In genomic region chr19:39411832-39412099, GRCh38 we compare ENCODE assay signal across 8 cellular contexts. TPM values are rescaled to one million over a fixed set of nuclear protein-coding genes. Genes with fewer than 3 reads are reported as not detected.
DNase-seq lines count a peak whose midpoint lies in the region; ATAC-seq and TF ChIP-seq lines count a peak whose summit lies in the region.

No MANE protein-coding gene starts in this region.

- CTCF ChIA-PET in AG04450 (lab: Charles Lee) = interaction anchor here (0.6 to 2.2 kb wide), 14 partner anchors 8 to 125 kb away, joined by 3 to 67 read pairs (median 3); partner anchors contain the start of genes MED29, PAF1 and RPS16

- POLR2A ChIA-PET in AG04450 (lab: Yijun Ruan, JAX) = interaction anchor here (1.0 to 2.3 kb wide), 8 partner anchors 8 to 70 kb away, joined by 3 to 27 read pairs (median 7); partner anchors contain the start of genes MED29, PAF1, RPS16 and SAMD4B

- ATAC-seq in GM19023 (IDR thresholded peaks at IDR 0.05; ENCODE audit: unreplicated experiment) = peak; percentile 22
- ATAC-seq in HG03280 (IDR thresholded peaks at IDR 0.05; ENCODE audit: unreplicated experiment) = peak; percentile 22

- H3K27me3 ChIP-seq in AG04450 (ENCODE audit: control insufficient read depth, insufficient read depth, low read length) = no peaks in the 10 kb centered on the region

- peak; percentile 96 for TF ChIP-seq CTCF in AG04450 (IDR thresholded peaks at IDR 0.05; ENCODE audit: low read depth, low read length)

- peaks cover 8% of the 10 kb centered on the region; the same call in 1 of the 2 replicates for H3K9me3 ChIP-seq in AG04450 (ENCODE audit: control insufficient read depth, insufficient read depth, low read length)

- DNase-seq in AG04450 (ENCODE audit: low read depth, low spot score) = peak; percentile 86
- peak; percentile 96 for DNase-seq in NCI-H345 (lab: John Stamatoyannopoulos, UW)
- DNase-seq in activated CD4-positive, CD25-positive, alpha-beta regulatory T cell treated with anti-CD3 and anti-CD28 coated beads, Interleukin-2, amount 50 U/mL, for 16 hours (ENCODE audit: low read depth, low spot score) = peak; percentile 85
- DNase-seq in central memory CD4-positive, alpha-beta T cell = peak; percentile 92
- DNase-seq in kidney glomerular epithelial cell (lab: John Stamatoyannopoulos, UW) = peak; percentile 94
- peak; percentile 82 to 88 for DNase-seq in stimulated activated CD4-positive, alpha-beta T cell treated with anti-CD3 and anti-CD28 coated beads, Interleukin-15, amount 100 ng/mL, for 48 hours (ENCODE audit: low read depth in 2 of 2)

- H3K4me3 ChIP-seq in AG04450 (ENCODE audit: low read depth, low read length) = peak overlapping the region; percentile 46

- peak overlapping the region; percentile 47 for H3K27ac ChIP-seq in AG04450 (ENCODE audit: low read depth, low read length)

RNA-seq across cellular contexts. Expression of gene PLEKHG2, which starts 0.7 kb away (rescaled TPM):
- polyA plus RNA-seq in AG04450 (2011; rRNA removed) = 12.3 and 19.1 TPM in 2 replicates
- polyA minus RNA-seq in AG04450 (2011; rRNA and poly(A)+ RNA removed) = 27.4 and 38.3 TPM in 2 replicates

RNA-seq across cellular contexts. Expression of gene ZFP36, which starts 5.1 kb away (rescaled TPM):
- 4.1 and 8.3 TPM in 2 replicates for polyA plus RNA-seq in AG04450 (2011; rRNA removed)
- 4.6 and 6.4 TPM in 2 replicates for polyA minus RNA-seq in AG04450 (2011; rRNA and poly(A)+ RNA removed)

RNA-seq across cellular contexts. Expression of gene MED29, which starts 20.6 kb away (rescaled TPM):
- polyA plus RNA-seq in AG04450 (2011; rRNA removed) = 28.0 and 29.9 TPM in 2 replicates
- polyA minus RNA-seq in AG04450 (2011; rRNA and poly(A)+ RNA removed) = 22.2 and 26.5 TPM in 2 replicates

RNA-seq across cellular contexts. Expression of gene PAF1, which starts 20.9 kb away (rescaled TPM):
- 51.9 and 60.5 TPM in 2 replicates for polyA plus RNA-seq in AG04450 (2011; rRNA removed)
- 46.7 and 51.6 TPM in 2 replicates for polyA minus RNA-seq in AG04450 (2011; rRNA and poly(A)+ RNA removed)

RNA-seq across cellular contexts. Expression of gene RPS16, which starts 24.0 kb away (rescaled TPM):
- 1,488 and 2,094 TPM in 2 replicates for polyA plus RNA-seq in AG04450 (2011; rRNA removed)
- polyA minus RNA-seq in AG04450 (2011; rRNA and poly(A)+ RNA removed) = 1,554 and 2,030 TPM in 2 replicates

Comparison
In these comparisons a context has a peak if more than half of its experiments do, and no peak if none do; other contexts are left out.
1. Peak in every context shown above with its lines: DNase-seq, ATAC-seq, H3K4me3 ChIP-seq and H3K27ac ChIP-seq.